Comparison of ENCODE assay signal across 1 cellular context in the genomic region with DNA sequence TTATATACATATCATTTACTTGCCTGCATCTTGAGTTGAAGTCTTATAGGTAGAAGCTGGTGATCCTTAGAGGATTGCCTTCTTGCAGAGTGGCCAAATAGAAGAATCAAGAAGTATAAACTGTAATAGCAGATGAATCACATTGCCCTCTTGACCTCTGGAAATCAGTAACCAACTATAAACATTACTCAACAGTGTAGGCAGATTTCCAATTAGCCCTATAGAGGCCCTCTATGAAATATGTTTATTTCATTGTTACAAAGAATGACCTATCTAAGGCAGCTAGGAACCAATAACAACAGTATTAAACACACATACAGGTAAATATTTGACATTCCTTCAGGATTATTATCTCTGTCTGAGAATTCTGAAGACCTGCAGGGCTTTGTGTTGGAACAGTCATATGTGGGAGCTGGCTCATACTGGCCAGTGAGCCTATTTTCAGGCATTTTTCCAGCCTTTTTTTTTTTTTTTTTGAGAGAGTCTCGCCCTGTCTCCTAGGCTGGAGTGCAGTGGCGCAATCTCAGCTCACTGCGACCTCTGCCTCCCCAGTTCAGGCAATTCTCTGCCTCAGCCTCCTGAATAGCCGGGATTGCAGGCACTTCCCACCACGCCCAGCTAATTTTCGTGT.
TF ChIP-seq lines count a peak whose summit lies in the region.

No MANE protein-coding gene starts in this region.

TF ChIP-seq in HepG2, 621 proteins besides CTCF, POLR2A, EP300 and RAD21 (continued from another document and continues in another):
- TF ChIP-seq, protein P1, sequence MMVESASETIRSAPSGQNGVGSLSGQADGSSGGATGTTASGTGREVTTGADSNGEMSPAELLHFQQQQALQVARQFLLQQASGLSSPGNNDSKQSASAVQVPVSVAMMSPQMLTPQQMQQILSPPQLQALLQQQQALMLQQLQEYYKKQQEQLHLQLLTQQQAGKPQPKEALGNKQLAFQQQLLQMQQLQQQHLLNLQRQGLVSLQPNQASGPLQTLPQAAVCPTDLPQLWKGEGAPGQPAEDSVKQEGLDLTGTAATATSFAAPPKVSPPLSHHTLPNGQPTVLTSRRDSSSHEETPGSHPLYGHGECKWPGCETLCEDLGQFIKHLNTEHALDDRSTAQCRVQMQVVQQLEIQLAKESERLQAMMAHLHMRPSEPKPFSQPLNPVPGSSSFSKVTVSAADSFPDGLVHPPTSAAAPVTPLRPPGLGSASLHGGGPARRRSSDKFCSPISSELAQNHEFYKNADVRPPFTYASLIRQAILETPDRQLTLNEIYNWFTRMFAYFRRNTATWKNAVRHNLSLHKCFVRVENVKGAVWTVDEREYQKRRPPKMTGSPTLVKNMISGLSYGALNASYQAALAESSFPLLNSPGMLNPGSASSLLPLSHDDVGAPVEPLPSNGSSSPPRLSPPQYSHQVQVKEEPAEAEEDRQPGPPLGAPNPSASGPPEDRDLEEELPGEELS (CRISPR knock-in tag; IDR thresholded peaks at IDR 0.05), result peak; percentile 68
- TF ChIP-seq CENPX (CRISPR knock-in tag; IDR thresholded peaks at IDR 0.05) (no peak), TMF1 (CRISPR knock-in tag; IDR thresholded peaks at IDR 0.05; ENCODE audit: low read depth) (no peak), ZNF260 (CRISPR knock-in tag; IDR thresholded peaks at IDR 0.05; ENCODE audit: borderline replicate concordance, low read depth) (no peak), TRIM22 (IDR thresholded peaks at IDR 0.05) (no peak), NCOA1 (CRISPR knock-in tag; IDR thresholded peaks at IDR 0.05) (no peak), GABPB1 (CRISPR knock-in tag; IDR thresholded peaks at IDR 0.05) (no peak), ZBTB4 (CRISPR knock-in tag; IDR thresholded peaks at IDR 0.05; ENCODE audit: borderline replicate concordance) (no peak), CREBL2 (CRISPR knock-in tag; IDR thresholded peaks at IDR 0.05; ENCODE audit: borderline replicate concordance) (no peak), HOXD1 (CRISPR knock-in tag; IDR thresholded peaks at IDR 0.05) (no peak), HNRNPH1 (optimal IDR thresholded peaks at IDR 0.05; ENCODE audit: low read depth, low read length) (no peak), PPARG (CRISPR knock-in tag; conservative IDR thresholded peaks at IDR 0.05) (no peak), CHCHD3 (CRISPR knock-in tag; IDR thresholded peaks at IDR 0.05) (no peak), ZHX1 (CRISPR knock-in tag; IDR thresholded peaks at IDR 0.05; ENCODE audit: low read depth) (no peak), ZNF382 (CRISPR knock-in tag; IDR thresholded peaks at IDR 0.05; ENCODE audit: borderline replicate concordance) (no peak), MIER3 (CRISPR knock-in tag; IDR thresholded peaks at IDR 0.05; ENCODE audit: borderline replicate concordance) (0 out of 2 replicates have a peak, but pooled peaks have one; percentile 14), SRSF4 (IDR thresholded peaks at IDR 0.05; ENCODE audit: low read depth, low read length, poor library complexity, severe bottlenecking) (no peak), ZNF574 (CRISPR knock-in tag; IDR thresholded peaks at IDR 0.05) (no peak), ELF4 (CRISPR knock-in tag; IDR thresholded peaks at IDR 0.05; ENCODE audit: borderline replicate concordance) (no peak), ZNF891 (CRISPR knock-in tag; IDR thresholded peaks at IDR 0.05) (no peak), ZBTB42 (CRISPR knock-in tag; IDR thresholded peaks at IDR 0.05) (no peak), PAXIP1 (CRISPR knock-in tag; conservative IDR thresholded peaks at IDR 0.05) (0 out of 2 replicates have a peak, but pooled peaks have one; percentile 17)
- TF ChIP-seq, protein P2, sequence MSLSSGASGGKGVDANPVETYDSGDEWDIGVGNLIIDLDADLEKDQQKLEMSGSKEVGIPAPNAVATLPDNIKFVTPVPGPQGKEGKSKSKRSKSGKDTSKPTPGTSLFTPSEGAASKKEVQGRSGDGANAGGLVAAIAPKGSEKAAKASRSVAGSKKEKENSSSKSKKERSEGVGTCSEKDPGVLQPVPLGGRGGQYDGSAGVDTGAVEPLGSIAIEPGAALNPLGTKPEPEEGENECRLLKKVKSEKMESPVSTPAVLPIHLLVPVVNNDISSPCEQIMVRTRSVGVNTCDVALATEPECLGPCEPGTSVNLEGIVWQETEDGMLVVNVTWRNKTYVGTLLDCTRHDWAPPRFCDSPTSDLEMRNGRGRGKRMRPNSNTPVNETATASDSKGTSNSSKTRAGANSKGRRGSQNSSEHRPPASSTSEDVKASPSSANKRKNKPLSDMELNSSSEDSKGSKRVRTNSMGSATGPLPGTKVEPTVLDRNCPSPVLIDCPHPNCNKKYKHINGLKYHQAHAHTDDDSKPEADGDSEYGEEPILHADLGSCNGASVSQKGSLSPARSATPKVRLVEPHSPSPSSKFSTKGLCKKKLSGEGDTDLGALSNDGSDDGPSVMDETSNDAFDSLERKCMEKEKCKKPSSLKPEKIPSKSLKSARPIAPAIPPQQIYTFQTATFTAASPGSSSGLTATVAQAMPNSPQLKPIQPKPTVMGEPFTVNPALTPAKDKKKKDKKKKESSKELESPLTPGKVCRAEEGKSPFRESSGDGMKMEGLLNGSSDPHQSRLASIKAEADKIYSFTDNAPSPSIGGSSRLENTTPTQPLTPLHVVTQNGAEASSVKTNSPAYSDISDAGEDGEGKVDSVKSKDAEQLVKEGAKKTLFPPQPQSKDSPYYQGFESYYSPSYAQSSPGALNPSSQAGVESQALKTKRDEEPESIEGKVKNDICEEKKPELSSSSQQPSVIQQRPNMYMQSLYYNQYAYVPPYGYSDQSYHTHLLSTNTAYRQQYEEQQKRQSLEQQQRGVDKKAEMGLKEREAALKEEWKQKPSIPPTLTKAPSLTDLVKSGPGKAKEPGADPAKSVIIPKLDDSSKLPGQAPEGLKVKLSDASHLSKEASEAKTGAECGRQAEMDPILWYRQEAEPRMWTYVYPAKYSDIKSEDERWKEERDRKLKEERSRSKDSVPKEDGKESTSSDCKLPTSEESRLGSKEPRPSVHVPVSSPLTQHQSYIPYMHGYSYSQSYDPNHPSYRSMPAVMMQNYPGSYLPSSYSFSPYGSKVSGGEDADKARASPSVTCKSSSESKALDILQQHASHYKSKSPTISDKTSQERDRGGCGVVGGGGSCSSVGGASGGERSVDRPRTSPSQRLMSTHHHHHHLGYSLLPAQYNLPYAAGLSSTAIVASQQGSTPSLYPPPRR (CRISPR knock-in tag; IDR thresholded peaks at IDR 0.05; ENCODE audit: borderline replicate concordance), result peak; percentile 88
- TF ChIP-seq, protein P3, sequence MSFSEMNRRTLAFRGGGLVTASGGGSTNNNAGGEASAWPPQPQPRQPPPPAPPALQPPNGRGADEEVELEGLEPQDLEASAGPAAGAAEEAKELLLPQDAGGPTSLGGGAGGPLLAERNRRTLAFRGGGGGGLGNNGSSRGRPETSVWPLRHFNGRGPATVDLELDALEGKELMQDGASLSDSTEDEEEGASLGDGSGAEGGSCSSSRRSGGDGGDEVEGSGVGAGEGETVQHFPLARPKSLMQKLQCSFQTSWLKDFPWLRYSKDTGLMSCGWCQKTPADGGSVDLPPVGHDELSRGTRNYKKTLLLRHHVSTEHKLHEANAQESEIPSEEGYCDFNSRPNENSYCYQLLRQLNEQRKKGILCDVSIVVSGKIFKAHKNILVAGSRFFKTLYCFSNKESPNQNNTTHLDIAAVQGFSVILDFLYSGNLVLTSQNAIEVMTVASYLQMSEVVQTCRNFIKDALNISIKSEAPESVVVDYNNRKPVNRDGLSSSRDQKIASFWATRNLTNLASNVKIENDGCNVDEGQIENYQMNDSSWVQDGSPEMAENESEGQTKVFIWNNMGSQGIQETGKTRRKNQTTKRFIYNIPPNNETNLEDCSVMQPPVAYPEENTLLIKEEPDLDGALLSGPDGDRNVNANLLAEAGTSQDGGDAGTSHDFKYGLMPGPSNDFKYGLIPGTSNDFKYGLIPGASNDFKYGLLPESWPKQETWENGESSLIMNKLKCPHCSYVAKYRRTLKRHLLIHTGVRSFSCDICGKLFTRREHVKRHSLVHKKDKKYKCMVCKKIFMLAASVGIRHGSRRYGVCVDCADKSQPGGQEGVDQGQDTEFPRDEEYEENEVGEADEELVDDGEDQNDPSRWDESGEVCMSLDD (CRISPR knock-in tag; IDR thresholded peaks at IDR 0.05; ENCODE audit: borderline replicate concordance), result 0 out of 2 replicates have a peak, but pooled peaks have one; percentile 33
